ENCODE assay signal across 8 cellular contexts in genomic region chr2:97490141-97490540, GRCh38.
A peak's percentile ranks its signal among the peaks of the same experiment; 100 is the strongest.
DNase-seq lines count a peak whose midpoint lies in the region; ATAC-seq and TF ChIP-seq lines count a peak whose summit lies in the region.
"Not testable (repeated sequence)": the region's sequence is repeated elsewhere in the genome, so short reads cannot be mapped to it uniquely, and the experiment has no call there.

No MANE protein-coding gene starts in this region.

- not testable (repeated sequence) for H3K4me1 Mint-ChIP-seq in chondrocyte (ENCODE audit: low read depth)

- intact Hi-C loops in heart right ventricle (cut with DNase I); spleen (cut with DNase I; ENCODE audit: low total_unique reads); aorta (cut with DNase I): not testable (repeated sequence)

- not testable (repeated sequence) for H3K27ac Mint-ChIP-seq in chondrocyte (ENCODE audit: unreplicated experiment)

- H3K27ac ChIP-seq in heart right ventricle; spleen; aorta (ENCODE audit: low read depth in 1 of 2, low read length in 2 of 2): not testable (repeated sequence)

- H3K27me3 ChIP-seq in heart right ventricle; spleen (replicated peaks in 1 of 7); aorta (ENCODE audit: control insufficient read depth in 1 of 2, insufficient read depth in 2 of 2, low read length in 1 of 2): not testable (repeated sequence)

- not testable (repeated sequence) for H3K4me3 Mint-ChIP-seq in chondrocyte (ENCODE audit: unreplicated experiment)

- not testable (repeated sequence) for TF ChIP-seq POLR2A in spleen (IDR thresholded peaks at IDR 0.05)

- not testable (repeated sequence) for TF ChIP-seq CTCF in chondrocyte (IDR thresholded peaks at IDR 0.05); heart right ventricle (IDR thresholded peaks at IDR 0.05); spleen (IDR thresholded peaks at IDR 0.05 in 8 of 11, conservative IDR thresholded peaks at IDR 0.05 in 3 of 11)

- H3K9me3 Mint-ChIP-seq in chondrocyte (ENCODE audit: low read depth) = not testable (repeated sequence)

- not testable (repeated sequence) for H3K27me3 Mint-ChIP-seq in chondrocyte (ENCODE audit: low read depth)

- peak; percentile 2 for DNase-seq in H4 (ENCODE audit: low spot score)
- peak; percentile 2 for DNase-seq in activated CD4-positive, alpha-beta T cell treated with anti-CD3 and anti-CD28 coated beads for 48 hours
- DNase-seq in activated gamma-delta T cell treated with Interleukin-2 at 50 U/mL for 16 hours = peak; percentile 2
- DNase-seq in chondrocyte (ENCODE audit: low spot score) = peak; percentile 90
- peak; percentile 1 to 7 for DNase-seq in heart right ventricle
- DNase-seq in medulla oblongata (ENCODE audit: extremely low spot score) = peak; percentile 1
- DNase-seq in spleen = peak; percentile 74
- peak; percentile 41 to 70 for DNase-seq in aorta

- H3K4me1 ChIP-seq in heart right ventricle; spleen; aorta (ENCODE audit: control insufficient read depth in 1 of 2, insufficient read depth in 2 of 2, low read length in 2 of 2): not testable (repeated sequence)

- ATAC-seq in heart right ventricle; aorta (ENCODE audit: low FRiP score): not testable (repeated sequence)

- WGBS in heart right ventricle, 2 donors = 96 to 98% methylated on average over 4 of the region's 5 CpGs
- WGBS in spleen, 5 donors = 83 to 96% (median 95%) methylated on average over 2 to 4 of the region's 5 CpGs
- 90 to 92% methylated on average over 4 of the region's 5 CpGs for whole genome bisulfite sequencing in aorta, 2 donors

- H3K36me3 ChIP-seq in heart right ventricle; spleen; aorta (ENCODE audit: control insufficient read depth in 1 of 2, insufficient read depth in 2 of 2, low read length in 1 of 2): not testable (repeated sequence)

- H3K36me3 Mint-ChIP-seq in chondrocyte (ENCODE audit: low read depth) = not testable (repeated sequence)

- H3K4me3 ChIP-seq in heart right ventricle; spleen; aorta (ENCODE audit: low read length in 2 of 2): not testable (repeated sequence)

- not testable (repeated sequence) for H3K9me3 ChIP-seq in heart right ventricle; spleen; aorta (ENCODE audit: control insufficient read depth, low read length)

Comparison
In these comparisons a context has a peak if more than half of its experiments do, and no peak if none do; other contexts are left out.
1. DNase-seq: peak in every context shown above with its lines; median percentile 90 in chondrocyte; 74 in spleen; 56 in aorta; 4 in heart right ventricle; 2 in H4; 2 in activated CD4-positive, alpha-beta T cell treated with anti-CD3 and anti-CD28 coated beads for 48 hours; 2 in activated gamma-delta T cell treated with Interleukin-2 at 50 U/mL for 16 hours; 1 in medulla oblongata.